1 cellular context compared by ENCODE assay signal in the genomic region with DNA sequence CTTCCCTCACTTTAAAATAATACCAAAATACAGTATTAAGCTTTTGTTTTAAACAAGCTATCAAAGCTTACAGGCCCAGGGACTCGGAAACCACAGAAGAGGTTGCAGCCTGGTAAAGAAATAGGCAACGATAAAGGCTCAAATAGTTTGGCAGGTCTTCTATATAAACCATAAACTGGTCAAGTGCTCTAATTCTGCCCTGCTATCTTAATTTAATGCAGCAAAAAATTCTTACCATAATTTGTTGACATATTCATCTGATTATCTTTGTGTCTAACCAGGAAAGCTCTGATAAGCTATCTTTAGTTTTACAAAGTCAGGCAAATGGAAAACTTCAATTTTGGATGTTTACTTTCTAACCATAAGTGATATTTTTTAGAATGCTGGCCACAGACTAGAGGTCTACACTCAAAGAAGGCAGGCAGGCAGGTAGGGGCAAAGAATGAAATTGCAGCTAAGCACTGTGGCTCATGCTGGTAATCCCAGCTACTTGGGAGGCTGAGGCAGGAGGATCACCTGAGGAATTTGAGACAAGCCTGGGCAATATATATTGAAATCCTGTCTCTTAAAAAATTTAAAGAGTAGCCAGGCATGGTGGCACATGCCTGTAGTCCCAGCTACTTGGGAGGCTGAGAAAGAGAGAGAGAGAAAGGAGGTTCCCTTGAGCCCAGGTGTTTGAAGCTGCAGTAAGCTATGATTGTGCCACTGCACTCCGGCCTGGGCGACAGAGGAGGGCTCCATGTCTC.
TF ChIP-seq lines count a peak whose summit lies in the region.

No MANE protein-coding gene starts in this region.

TF ChIP-seq in H1, 55 proteins besides CTCF, POLR2A, EP300 and RAD21:
- TF ChIP-seq TAF7 (optimal IDR thresholded peaks at IDR 0.05; ENCODE audit: borderline replicate concordance, low read depth, low read length) (no peak), RXRA (IDR thresholded peaks at IDR 0.05; ENCODE audit: insufficient read depth, low read depth, low read length) (no peak), CBX8 (IDR thresholded peaks at IDR 0.05; ENCODE audit: borderline replicate concordance, low read depth, low read length) (no peak), GABPA (IDR thresholded peaks at IDR 0.05; ENCODE audit: borderline replicate concordance, insufficient read depth, low read length) (no peak), CHD2 (IDR thresholded peaks at IDR 0.05; ENCODE audit: low read length) (no peak), CHD1 (IDR thresholded peaks at IDR 0.05; ENCODE audit: low read depth, low read length) (no peak), SIN3A (conservative IDR thresholded peaks at IDR 0.05 in 1 of 2, IDR thresholded peaks at IDR 0.05 in 1 of 2; ENCODE audit: low read depth in 1 of 2, low read length in 2 of 2) (no peak), RNF2 (IDR thresholded peaks at IDR 0.05; ENCODE audit: borderline replicate concordance, low read depth, low read length, missing control alignments, poor library complexity, severe bottlenecking) (no peak), RFX5 (IDR thresholded peaks at IDR 0.05; ENCODE audit: borderline replicate concordance, low read depth, low read length) (no peak), TAF1 (IDR thresholded peaks at IDR 0.05; ENCODE audit: low read depth, low read length) (no peak), BRCA1 (IDR thresholded peaks at IDR 0.05; ENCODE audit: low read depth, low read length) (no peak), SP1 (IDR thresholded peaks at IDR 0.05; ENCODE audit: low read depth, low read length) (no peak), CREB1 (IDR thresholded peaks at IDR 0.05) (no peak), NANOG (IDR thresholded peaks at IDR 0.05; ENCODE audit: insufficient read depth, low read depth, low read length, poor library complexity, severe bottlenecking) (no peak), GTF2F1 (IDR thresholded peaks at IDR 0.05; ENCODE audit: borderline replicate concordance, low read depth, low read length) (no peak), BCL11A (IDR thresholded peaks at IDR 0.05; ENCODE audit: low read depth in 2 of 2, low read length in 2 of 2) (no peak), CTBP2 (IDR thresholded peaks at IDR 0.05; ENCODE audit: borderline replicate concordance, insufficient read depth, insufficient read length, low read length) (no peak), KDM5A (IDR thresholded peaks at IDR 0.05; ENCODE audit: low read length) (no peak)
- TF ChIP-seq, protein P1, sequence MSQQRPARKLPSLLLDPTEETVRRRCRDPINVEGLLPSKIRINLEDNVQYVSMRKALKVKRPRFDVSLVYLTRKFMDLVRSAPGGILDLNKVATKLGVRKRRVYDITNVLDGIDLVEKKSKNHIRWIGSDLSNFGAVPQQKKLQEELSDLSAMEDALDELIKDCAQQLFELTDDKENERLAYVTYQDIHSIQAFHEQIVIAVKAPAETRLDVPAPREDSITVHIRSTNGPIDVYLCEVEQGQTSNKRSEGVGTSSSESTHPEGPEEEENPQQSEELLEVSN (IDR thresholded peaks at IDR 0.05), result no peak
- TF ChIP-seq, protein P2, sequence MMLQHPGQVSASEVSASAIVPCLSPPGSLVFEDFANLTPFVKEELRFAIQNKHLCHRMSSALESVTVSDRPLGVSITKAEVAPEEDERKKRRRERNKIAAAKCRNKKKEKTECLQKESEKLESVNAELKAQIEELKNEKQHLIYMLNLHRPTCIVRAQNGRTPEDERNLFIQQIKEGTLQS (IDR thresholded peaks at IDR 0.05; ENCODE audit: insufficient read depth, low read depth, low read length), result no peak
